Comparison of ENCODE assay signal across 8 cellular contexts in the genomic region with DNA sequence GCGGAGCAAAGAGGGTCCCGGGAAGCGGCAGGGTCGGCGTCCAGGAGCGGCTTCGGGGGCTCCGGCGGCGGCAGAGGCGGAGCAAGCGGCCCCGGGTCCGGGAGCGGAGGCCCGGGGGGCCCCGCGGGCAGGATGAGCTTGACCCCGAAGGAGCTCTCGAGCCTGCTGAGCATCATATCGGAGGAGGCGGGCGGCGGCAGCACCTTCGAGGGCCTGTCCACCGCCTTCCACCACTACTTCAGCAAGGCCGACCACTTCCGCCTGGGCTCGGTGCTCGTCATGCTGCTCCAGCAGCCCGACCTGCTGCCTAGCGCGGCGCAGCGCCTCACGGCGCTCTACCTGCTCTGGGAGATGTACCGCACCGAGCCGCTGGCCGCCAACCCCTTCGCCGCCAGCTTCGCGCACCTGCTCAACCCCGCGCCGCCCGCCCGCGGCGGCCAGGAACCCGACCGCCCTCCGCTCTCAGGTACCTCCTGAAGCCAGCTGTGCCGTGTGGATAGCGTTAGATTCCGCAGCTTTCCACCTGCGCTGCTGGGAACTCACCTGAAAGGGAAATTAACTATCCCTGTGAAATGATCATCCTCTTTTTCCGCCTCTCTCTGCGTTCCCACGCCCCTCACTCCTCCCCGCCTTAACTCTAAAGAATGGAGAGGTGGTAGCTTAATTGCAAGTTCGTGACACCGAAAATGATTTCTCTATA. TPM values are rescaled to one million over a fixed set of nuclear protein-coding genes. Genes with fewer than 3 reads are reported as not detected.
A peak's percentile ranks its signal among the peaks of the same experiment; 100 is the strongest.
DNase-seq lines count a peak whose midpoint lies in the region; ATAC-seq and TF ChIP-seq lines count a peak whose summit lies in the region.

No MANE protein-coding gene starts in this region.

- H3K27ac ChIP-seq in SK-N-MC (peak overlapping the region; percentile 63), right atrium auricular region (peak overlapping the region; percentile 88 to 97)

- TF ChIP-seq CTCF in right atrium auricular region (IDR thresholded peaks at IDR 0.05): no peak

- POLR2A ChIA-PET in activated naive CD8-positive, alpha-beta T cell treated with anti-CD3 and anti-CD28 coated beads, Interleukin-2, amount 10 ng/mL, durations not matched to agents 7 days and 5 days (lab: Charles Lee): interaction anchor here (0.5 to 4.1 kb wide), 19 partner anchors 8 to 251 kb away, joined by 3 to 28 read pairs (median 6); a partner anchor contains a TSS

- H3K9me3 Mint-ChIP-seq in activated naive CD8-positive, alpha-beta T cell treated with anti-CD3 and anti-CD28 coated beads, Interleukin-2, amount 10 ng/mL, durations not matched to agents 7 days and 5 days: no peaks in the 10 kb centered on the region

- peak overlapping the region; percentile 93 for H3K4me3 Mint-ChIP-seq in activated naive CD8-positive, alpha-beta T cell treated with anti-CD3 and anti-CD28 coated beads, Interleukin-2, amount 10 ng/mL, durations not matched to agents 7 days and 5 days

- H3K9ac ChIP-seq in SK-N-MC (ENCODE audit: insufficient read length): peak overlapping the region; percentile 93

- H3K36me3 ChIP-seq in SK-N-MC (ENCODE audit: insufficient read depth, low read length): peaks cover 10% of the 10 kb centered on the region
- peaks cover 2% of the 10 kb centered on the region for H3K36me3 ChIP-seq in right atrium auricular region

- H3K4me3 ChIP-seq in SK-N-MC (peak overlapping the region; percentile 93), right atrium auricular region (peak overlapping the region; percentile 85 to 100)

- H3K27ac Mint-ChIP-seq in activated naive CD8-positive, alpha-beta T cell treated with anti-CD3 and anti-CD28 coated beads, Interleukin-2, amount 10 ng/mL, durations not matched to agents 7 days and 5 days: peak overlapping the region; percentile 97

- H3K27me3 Mint-ChIP-seq in activated naive CD8-positive, alpha-beta T cell treated with anti-CD3 and anti-CD28 coated beads, Interleukin-2, amount 10 ng/mL, durations not matched to agents 7 days and 5 days: no peaks in the 10 kb centered on the region

- H3K27me3 ChIP-seq in right atrium auricular region: no peaks in the 10 kb centered on the region

- H3K4me1 ChIP-seq in right atrium auricular region: peaks cover 0 to 34% of the 10 kb centered on the region in 2 donors

- DNase-seq in DMS153 treated with DMSO at 0.1 percent for 48 hours (lab: John Stamatoyannopoulos, UW; ENCODE audit: unreplicated experiment): peak; percentile 22
- DNase-seq in HS-5 (ENCODE audit: low read depth): peak; percentile 70
- DNase-seq in SK-N-MC (ENCODE audit: low read depth, low spot score): no peak
- DNase-seq in activated naive CD8-positive, alpha-beta T cell treated with anti-CD3 and anti-CD28 coated beads, Interleukin-2, amount 10 ng/mL, durations not matched to agents 7 days and 5 days: no peak
- DNase-seq in right atrium auricular region (ENCODE audit: low spot score): peak; percentile 61
- DNase-seq in sciatic nerve (ENCODE audit: low spot score): peak; percentile 76
- DNase-seq in NCI-H446 treated with DMSO at 0.1 percent for 48 hours (lab: John Stamatoyannopoulos, UW): no peak

- ATAC-seq in GM21367 (IDR thresholded peaks at IDR 0.05; ENCODE audit: unreplicated experiment) (peak; percentile 49), sciatic nerve (peak; percentile 47)
- peak; percentile 77 for ATAC-seq in activated naive CD8-positive, alpha-beta T cell treated with anti-CD3 and anti-CD28 coated beads, Interleukin-2, amount 10 ng/mL, durations not matched to agents 7 days and 5 days (ENCODE audit: low read depth)

- H3K9me3 ChIP-seq in SK-N-MC (ENCODE audit: low read depth, low read length) (no peaks in the 10 kb centered on the region), right atrium auricular region (no peaks in the 10 kb centered on the region)

- peaks cover 43% of the 10 kb centered on the region for H3K4me1 Mint-ChIP-seq in activated naive CD8-positive, alpha-beta T cell treated with anti-CD3 and anti-CD28 coated beads, Interleukin-2, amount 10 ng/mL, durations not matched to agents 7 days and 5 days

- H3K36me3 Mint-ChIP-seq in activated naive CD8-positive, alpha-beta T cell treated with anti-CD3 and anti-CD28 coated beads, Interleukin-2, amount 10 ng/mL, durations not matched to agents 7 days and 5 days: peaks cover 17% of the 10 kb centered on the region

- intact Hi-C loops in sciatic nerve (cut with DNase I): no loop called here

RNA-seq across cellular contexts. Expression of a gene that starts 0.5 kb away (rescaled TPM):
- total RNA-seq in activated naive CD8-positive, alpha-beta T cell treated with anti-CD3 and anti-CD28 coated beads, Interleukin-2, amount 10 ng/mL, durations not matched to agents 7 days and 5 days: 10 to 100 TPM; 64.2 to 65.0 TPM
- total RNA-seq in right atrium auricular region (10 to 100 TPM; 37.0 to 40.4 TPM), sciatic nerve (24.3 TPM)

RNA-seq across cellular contexts. Expression of a gene that starts 55.3 kb away (rescaled TPM):
- 10 to 100 TPM; 90.1 to 90.3 TPM for total RNA-seq in activated naive CD8-positive, alpha-beta T cell treated with anti-CD3 and anti-CD28 coated beads, Interleukin-2, amount 10 ng/mL, durations not matched to agents 7 days and 5 days
- 10 to 100 TPM; 21.0 to 30.8 TPM for total RNA-seq in right atrium auricular region
- 80.7 TPM for total RNA-seq in sciatic nerve

Comparison
In these comparisons a context has a peak if more than half of its experiments do, and no peak if none do; other contexts are left out.
1. DNase-seq: peak in DMS153 treated with DMSO at 0.1 percent for 48 hours (single experiment), HS-5 (single experiment), right atrium auricular region (single experiment) and sciatic nerve (single experiment); none in SK-N-MC (single experiment), activated naive CD8-positive, alpha-beta T cell treated with anti-CD3 and anti-CD28 coated beads, Interleukin-2, amount 10 ng/mL, durations not matched to agents 7 days and 5 days (single experiment) and NCI-H446 treated with DMSO at 0.1 percent for 48 hours (single experiment).
2. Peak in every context shown above with its lines, with median percentiles within 50 percentile points of each other: ATAC-seq.